Comparison of ENCODE assay signal across 21 cellular contexts in genomic region chr11:64606796-64607380, GRCh38. TPM values are rescaled to one million over a fixed set of nuclear protein-coding genes. Genes with fewer than 3 reads are reported as not detected.
DNase-seq lines count a peak whose midpoint lies in the region; ATAC-seq, FAIRE-seq and TF ChIP-seq lines count a peak whose summit lies in the region.
"Had no signal": no experiment of that assay in that cellular context is flagged by ENCODE, and none has a peak within 500 bp of the region (broad histone marks: within the 10 kb centered on the region; RNA-seq: fewer than 3 reads in every experiment).

No MANE protein-coding gene starts in this region.

- peak overlapping the region; percentile 63 to 97 (median 91) for H3K4me2 ChIP-seq in BLaER1 treated with 17β-estradiol and CSF1 and Interleukin-3, amounts not matched to agents 10 nM and 100 nM
- H3K4me2 ChIP-seq in K562 (ENCODE audit: insufficient read depth, low read length) (no peak overlapping the region), neuronal stem cell (ENCODE audit: insufficient read depth, low read length, poor library complexity, severe bottlenecking) (no peak overlapping the region)

- POLR2A ChIA-PET in K562 (lab: Yijun Ruan, JAX): no interaction called here

- no peaks in the 10 kb centered on the region for H3K36me3 ChIP-seq in BLaER1 treated with 17β-estradiol and CSF1 and Interleukin-3, amounts not matched to agents 10 nM and 100 nM
- H3K36me3 ChIP-seq in K562 (ENCODE audit: control insufficient read depth, insufficient read depth, low read length) (no peaks in the 10 kb centered on the region), neuronal stem cell (replicated peaks in 1 of 2; ENCODE audit: control insufficient read depth in 2 of 2, insufficient read depth in 2 of 2, low read length in 2 of 2) (no peaks in the 10 kb centered on the region), BE2C (no peaks in the 10 kb centered on the region)
- H3K36me3 ChIP-seq: HAP-1 had no signal

- H3K9me3 ChIP-seq in BLaER1 treated with 17β-estradiol and CSF1 and Interleukin-3, amounts not matched to agents 10 nM and 100 nM (replicated peaks in 1 of 11): no peaks in the 10 kb centered on the region
- H3K9me3 ChIP-seq in K562 (replicated peaks; ENCODE audit: control insufficient read depth, insufficient read depth, low read depth, low read length) (no peaks in the 10 kb centered on the region), neuronal stem cell (replicated peaks in 1 of 2; ENCODE audit: control insufficient read depth in 2 of 2, insufficient read depth in 1 of 2, low read depth in 1 of 2, low read length in 2 of 2) (no peaks in the 10 kb centered on the region), BE2C (no peaks in the 10 kb centered on the region)
- H3K9me3 ChIP-seq: HAP-1 had no signal

- H3K4me1 Mint-ChIP-seq in memory B cell: no peaks in the 10 kb centered on the region

- in situ Hi-C loops in K562 (cut with MboI): no loop called here

- H3K4me3 Mint-ChIP-seq in memory B cell: peak overlapping the region; percentile 65
- H3K4me3 Mint-ChIP-seq: CD8-positive, alpha-beta T cell had no signal

- intact Hi-C loops in K562 (cut with micrococcal nuclease): no loop called here

- TF ChIP-seq CTCF in K562 (IDR thresholded peaks at IDR 0.05 in 2 of 3, conservative IDR thresholded peaks at IDR 0.05 in 1 of 3; ENCODE audit: insufficient read depth in 2 of 3, low read depth in 1 of 3, low read length in 3 of 3) (no peak), BE2C (IDR thresholded peaks at IDR 0.05; ENCODE audit: low read depth, low read length) (no peak)

- no peak overlapping the region for H2BK5ac ChIP-seq in neuronal stem cell (ENCODE audit: low read length)

- no peak overlapping the region for H4K91ac ChIP-seq in neuronal stem cell (ENCODE audit: low read depth, low read length, poor library complexity)

- no peaks in the 10 kb centered on the region for H3K36me3 Mint-ChIP-seq in memory B cell
- H3K36me3 Mint-ChIP-seq: CD8-positive, alpha-beta T cell had no signal

- DNase-seq in K562 (ENCODE audit: extremely low read depth in 1 of 4, low spot score in 3 of 4) (no peak), memory B cell (ENCODE audit: low spot score in 2 of 2) (no peak), neuronal stem cell (ENCODE audit: low spot score) (no peak), NCI-H510A treated with DMSO at 0.1 percent for 48 hours (lab: John Stamatoyannopoulos, UW) (no peak), NCI-H2196 (lab: John Stamatoyannopoulos, UW; ENCODE audit: unreplicated experiment) (no peak), BE2C (no peak)
- DNase-seq: ACHN; Calu3; CD8-positive, alpha-beta T cell; DMS79 treated with DMSO at 0.1 percent for 48 hours; GF-D8; IMR-90; KBM-7 had no signal

- H3K27me3 ChIP-seq in BLaER1 treated with 17β-estradiol and CSF1 and Interleukin-3, amounts not matched to agents 10 nM and 100 nM: peaks cover 0 to 27% (median 0%) of the 10 kb centered on the region in 11 experiments; a peak in 8 of 22 replicates
- H3K27me3 ChIP-seq in K562 (ENCODE audit: control insufficient read depth in 2 of 2, insufficient read depth in 2 of 2, low read length in 2 of 2) (peaks cover 7 to 30% of the 10 kb centered on the region in 2 experiments; a peak in 4 of 5 replicates), neuronal stem cell (ENCODE audit: control insufficient read depth in 3 of 3, insufficient read depth in 3 of 3, low read depth in 1 of 3, low read length in 3 of 3) (peaks cover 0 to 2% (median 0%) of the 10 kb centered on the region in 3 experiments), BE2C (no peaks in the 10 kb centered on the region)

- H3K18ac ChIP-seq in neuronal stem cell (ENCODE audit: low read length): peak overlapping the region; percentile 54

- no peak overlapping the region for H2AFZ ChIP-seq in K562 (ENCODE audit: low read depth, low read length)
- no peak overlapping the region for H2AFZ ChIP-seq in neuronal stem cell (ENCODE audit: low read length)

- 11% methylated on average over 22 of the region's 23 CpGs for WGBS in K562 (ENCODE audit: insufficient coverage, low coverage, missing lambda C conversion rate)
- WGBS in neuronal stem cell (ENCODE audit: extremely low coverage in 2 of 2, insufficient read length in 2 of 2, insufficient replicate concordance in 1 of 2), 2 donors: no CpG with 5 or more reads among the region's 23 CpGs

- no peak for TF ChIP-seq EP300 in K562 (IDR thresholded peaks at IDR 0.05; ENCODE audit: low read length)

- no peak for TF ChIP-seq RAD21 in K562 (CRISPR knock-in tag; conservative IDR thresholded peaks at IDR 0.05 in 1 of 2, IDR thresholded peaks at IDR 0.05 in 1 of 2)

- no peak overlapping the region for H3K4ac ChIP-seq in neuronal stem cell (ENCODE audit: low read length)

- no peaks in the 10 kb centered on the region for H3K9me3 Mint-ChIP-seq in memory B cell
- H3K9me3 Mint-ChIP-seq: CD8-positive, alpha-beta T cell had no signal

- no peak overlapping the region for H3K23ac ChIP-seq in neuronal stem cell (ENCODE audit: low read depth, low read length, poor library complexity)

- H2BK15ac ChIP-seq in neuronal stem cell (ENCODE audit: low read length): peak overlapping the region; percentile 23

- no peaks in the 10 kb centered on the region for H3K79me2 ChIP-seq in K562 (ENCODE audit: control insufficient read depth, insufficient read depth, low read length)

- no TSS peak for BruUV-seq in K562 (replicated peaks; lab: Mats Ljungman, UMichigan)

- H3K79me1 ChIP-seq in neuronal stem cell (ENCODE audit: low read depth, low read length): no peaks in the 10 kb centered on the region

- no peak for FAIRE-seq in K562 (lab: Jason Lieb, UNC)
- FAIRE-seq: A204.1, GM12878, H1, HTR-8/SVneo had no signal

- no peaks in the 10 kb centered on the region for H4K20me1 ChIP-seq in BLaER1 treated with 17β-estradiol and CSF1 and Interleukin-3, amounts not matched to agents 10 nM and 100 nM
- H4K20me1 ChIP-seq in K562 (replicated peaks; ENCODE audit: control insufficient read depth, insufficient read depth, low read length): peaks cover 10% of the 10 kb centered on the region

- TF ChIP-seq POLR2A in K562 (conservative IDR thresholded peaks at IDR 0.05): no peak

- H3K27ac ChIP-seq in BLaER1 treated with 17β-estradiol and CSF1 and Interleukin-3, amounts not matched to agents 10 nM and 100 nM: peak overlapping the region in 8 of 11 experiments; percentile 60 to 85 (median 76); a peak in 15 of 22 replicates
- no peak overlapping the region for H3K27ac ChIP-seq in K562 (ENCODE audit: extremely low read depth, low read depth, low read length)
- no peak overlapping the region for H3K27ac ChIP-seq in neuronal stem cell (replicated peaks; ENCODE audit: low read length)

- peak overlapping the region; percentile 73 for H3K14ac ChIP-seq in neuronal stem cell (ENCODE audit: low read length)

- CTCF ChIA-PET in K562 (lab: Yijun Ruan, JAX; ENCODE audit: low intra/inter-chr PET ratio): no interaction called here

- H3K27ac Mint-ChIP-seq in memory B cell: no peak overlapping the region
- H3K27ac Mint-ChIP-seq: CD8-positive, alpha-beta T cell had no signal

- peak overlapping the region; percentile 96 for H2AK5ac ChIP-seq in neuronal stem cell (ENCODE audit: low read depth, low read length)

- no peak overlapping the region for H4K8ac ChIP-seq in neuronal stem cell (ENCODE audit: low read depth, low read length)

- peak overlapping the region in 3 of 10 experiments; percentile 4 to 40 (median 9); a peak in 4 of 20 replicates for H3K4me3 ChIP-seq in BLaER1 treated with 17β-estradiol and CSF1 and Interleukin-3, amounts not matched to agents 10 nM and 100 nM
- H3K4me3 ChIP-seq in K562: no peak overlapping the region
- no peak overlapping the region for H3K4me3 ChIP-seq in neuronal stem cell (ENCODE audit: low read length in 2 of 2)
- no peak overlapping the region for H3K4me3 ChIP-seq in BE2C (ENCODE audit: low read depth, low read length)
- H3K4me3 ChIP-seq: GM12878, HAP-1 had no signal

- H3K4me1 ChIP-seq in BLaER1 treated with 17β-estradiol and CSF1 and Interleukin-3, amounts not matched to agents 10 nM and 100 nM: peaks cover 41 to 83% (median 73%) of the 10 kb centered on the region in 10 experiments
- H3K4me1 ChIP-seq in K562 (replicated peaks in 1 of 2; ENCODE audit: control insufficient read depth in 2 of 2, insufficient read depth in 2 of 2, low read length in 2 of 2) (peaks cover 0 to 25% of the 10 kb centered on the region in 2 experiments; a peak in 3 of 5 replicates), neuronal stem cell (ENCODE audit: control insufficient read depth in 2 of 2, insufficient read depth in 1 of 2, low read depth in 1 of 2, low read length in 2 of 2) (peaks cover 12 to 17% of the 10 kb centered on the region in 2 donors), BE2C (no peaks in the 10 kb centered on the region)
- H3K4me1 ChIP-seq: HAP-1 had no signal

- no peak for ATAC-seq in K562
- no peak for ATAC-seq in memory B cell (ENCODE audit: low read depth)
- no peak for ATAC-seq in HG03439 (IDR thresholded peaks at IDR 0.05; ENCODE audit: unreplicated experiment)
- ATAC-seq: CD8-positive, alpha-beta T cell; GM12878 had no signal

- H3K9me1 ChIP-seq in K562 (ENCODE audit: control insufficient read depth, insufficient read depth, low read length): no peaks in the 10 kb centered on the region

- peak overlapping the region; percentile 6 for H2BK12ac ChIP-seq in neuronal stem cell (ENCODE audit: low read length)

- H3K27me3 Mint-ChIP-seq in memory B cell: peaks cover 22% of the 10 kb centered on the region

- H3K9ac ChIP-seq in BLaER1 treated with 17β-estradiol and CSF1 and Interleukin-3, amounts not matched to agents 10 nM and 100 nM: peak overlapping the region in 8 of 11 experiments; percentile 38 to 79 (median 68); a peak in 17 of 22 replicates
- H3K9ac ChIP-seq in K562 (ENCODE audit: insufficient read depth in 1 of 2, low read depth in 2 of 2, low read length in 2 of 2) (no peak overlapping the region), neuronal stem cell (ENCODE audit: low read depth, low read length, poor library complexity) (peak overlapping the region; percentile 35)

- no peak overlapping the region for H2BK120ac ChIP-seq in neuronal stem cell (ENCODE audit: low read depth, low read length)

RNA-seq across cellular contexts. Expression of gene SLC22A12, which starts 15.9 kb away (rescaled TPM):
- total RNA-seq in K562 (2011; cell fraction: chromatin; rRNA removed; ENCODE audit: low replicate concordance): not detected in 2 replicates
- not detected in 2 replicates for total RNA-seq in K562 (2011; cell fraction: nucleolus; rRNA removed)
- total RNA-seq in K562 (2011; cell fraction: nucleoplasm; rRNA removed): not detected in 2 replicates
- total RNA-seq in K562 (2014; rRNA removed) (not detected in 2 replicates), K562 (2014; rRNA removed; fragmentation: Illumina TruSeq; extraction: Trizol) (not detected in 2 replicates), K562 (2015; rRNA removed; fragmentation: Illumina TruSeq; extraction: Trizol) (not detected in 2 replicates), K562 (2021) (not detected in 2 replicates)
- polyA plus RNA-seq in K562 (2011; rRNA removed) (not detected in 2 replicates), K562 (2014; fragmentation: Illumina TruSeq; extraction: Trizol) (not detected in 2 replicates), K562 (2014; fragmentation: Nextera tagmentation; extraction: Ambion mirVana) (not detected), K562 (2014; rRNA removed) (not detected in 2 replicates)
- not detected in 2 replicates for polyA plus RNA-seq in K562 (2011; cell fraction: cytosol; rRNA removed)
- not detected in 2 replicates for polyA plus RNA-seq in K562 (2011; cell fraction: nucleus; rRNA removed)
- not detected in 2 replicates for polyA plus RNA-seq in K562 (2012)
- polyA minus RNA-seq in K562 (2011; rRNA and poly(A)+ RNA removed): not detected in 2 replicates
- polyA minus RNA-seq in K562 (2011; cell fraction: cytosol; rRNA and poly(A)+ RNA removed): not detected in 2 replicates
- polyA minus RNA-seq in K562 (2011; cell fraction: nucleus; rRNA and poly(A)+ RNA removed): not detected in 2 replicates
- polyA plus RNA-seq in neuronal stem cell (2013, experiment 1 of 2): not detected
- polyA plus RNA-seq in neuronal stem cell (2013, experiment 2 of 2): not detected
- not detected for polyA plus RNA-seq in BE2C (2012; ENCODE audit: insufficient read depth, insufficient read length, low read depth)
- total RNA-seq: Calu3; CD8-positive, alpha-beta T cell; GM12878; H1; IMR-90 had no signal
- polyA plus RNA-seq: BJ, GM12878, H1, IMR-90 had no signal

RNA-seq across cellular contexts. Expression of gene SLC22A11, which starts 51.1 kb away (rescaled TPM):
- total RNA-seq in K562 (2011; cell fraction: chromatin; rRNA removed; ENCODE audit: low replicate concordance): 0.39 TPM in 1 of 2 replicates, not detected in the other
- 0.17 and 0.26 TPM in 2 replicates for total RNA-seq in K562 (2011; cell fraction: nucleolus; rRNA removed)
- 0.44 TPM in 1 of 2 replicates, not detected in the other for total RNA-seq in K562 (2011; cell fraction: nucleoplasm; rRNA removed)
- total RNA-seq in K562 (2014; rRNA removed) (not detected in 2 replicates), K562 (2014; rRNA removed; fragmentation: Illumina TruSeq; extraction: Trizol) (not detected in 2 replicates), K562 (2015; rRNA removed; fragmentation: Illumina TruSeq; extraction: Trizol) (not detected in 2 replicates), K562 (2021) (not detected in 2 replicates)
- polyA plus RNA-seq in K562 (2011; rRNA removed) (0.07 TPM in 1 of 2 replicates, not detected in the other), K562 (2014; fragmentation: Illumina TruSeq; extraction: Trizol) (not detected in 2 replicates), K562 (2014; fragmentation: Nextera tagmentation; extraction: Ambion mirVana) (not detected), K562 (2014; rRNA removed) (0.07 TPM in 1 of 2 replicates, not detected in the other)
- 0.09 TPM in 1 of 2 replicates, not detected in the other for polyA plus RNA-seq in K562 (2011; cell fraction: cytosol; rRNA removed)
- polyA plus RNA-seq in K562 (2011; cell fraction: nucleus; rRNA removed): 0.08 and 0.28 TPM in 2 replicates
- polyA plus RNA-seq in K562 (2012): 0.05 and 0.08 TPM in 2 replicates
- not detected in 2 replicates for polyA minus RNA-seq in K562 (2011; rRNA and poly(A)+ RNA removed)
- polyA minus RNA-seq in K562 (2011; cell fraction: cytosol; rRNA and poly(A)+ RNA removed): not detected in 2 replicates
- polyA minus RNA-seq in K562 (2011; cell fraction: nucleus; rRNA and poly(A)+ RNA removed): not detected in 2 replicates
- 0.04 TPM for polyA plus RNA-seq in neuronal stem cell (2013, experiment 1 of 2)
- polyA plus RNA-seq in neuronal stem cell (2013, experiment 2 of 2): not detected
- polyA plus RNA-seq in BE2C (2012; ENCODE audit: insufficient read depth, insufficient read length, low read depth): not detected
- total RNA-seq: Calu3; CD8-positive, alpha-beta T cell; GM12878; H1; IMR-90 had no signal
- polyA plus RNA-seq: BJ, H1, IMR-90 had no signal

Comparison
In these comparisons a context has a peak if more than half of its experiments do, and no peak if none do; other contexts are left out.
1. H3K27ac ChIP-seq: peak in BLaER1 treated with 17β-estradiol and CSF1 and Interleukin-3, amounts not matched to agents 10 nM and 100 nM (8 of 11); none in K562 (single experiment) and neuronal stem cell (single experiment).
2. H3K4me2 ChIP-seq: peak in BLaER1 treated with 17β-estradiol and CSF1 and Interleukin-3, amounts not matched to agents 10 nM and 100 nM (11 of 11); none in K562 (single experiment) and neuronal stem cell (single experiment).
3. H3K9ac ChIP-seq: peak in BLaER1 treated with 17β-estradiol and CSF1 and Interleukin-3, amounts not matched to agents 10 nM and 100 nM (8 of 11) and neuronal stem cell (single experiment); none in K562 (0 of 2).